ENCODE assay signal across 29 cellular contexts in genomic region chr16:59168715-59169114, GRCh38.
"Had no signal": no experiment of that assay in that cellular context is flagged by ENCODE, and none has a peak within 500 bp of the region (broad histone marks: within the 10 kb centered on the region; RNA-seq: fewer than 3 reads in every experiment).

No MANE protein-coding gene starts in this region.

- H3K9me3 Mint-ChIP-seq: mesothelial cell of epicardium, neural crest cell had no signal

- H3K27ac ChIP-seq: esophagus squamous epithelium, neutrophil, pancreas, right atrium auricular region, suprapubic skin, thyroid gland, vagina had no signal

- H3K4me1 Mint-ChIP-seq: memory B cell; mesothelial cell of epicardium; naive B cell; stimulated activated naive CD8-positive, alpha-beta T cell treated with anti-CD3 and anti-CD28 coated beads, Interleukin-15, amount 100 ng/mL, for 72 hours had no signal

- H3K27me3 ChIP-seq: esophagus squamous epithelium, neutrophil, right atrium auricular region, suprapubic skin, thyroid gland, vagina had no signal

- H3K4me2 ChIP-seq: smooth muscle cell had no signal

- H3K27ac Mint-ChIP-seq: effector memory CD8-positive, alpha-beta T cell; memory B cell; mesothelial cell of epicardium; naive B cell; natural killer cell treated with Interleukin-12 subunit alpha and Interleukin-12 subunit beta and Interleukin-15 and Interleukin-18, amount 100 ng/mL, for 72 hours had no signal

- H3K27me3 Mint-ChIP-seq: effector memory CD8-positive, alpha-beta T cell; memory B cell; naive B cell; stimulated activated naive CD8-positive, alpha-beta T cell treated with anti-CD3 and anti-CD28 coated beads, Interleukin-15, amount 100 ng/mL, for 72 hours had no signal

- DNase-seq: cortex of kidney; effector memory CD8-positive, alpha-beta T cell; erythroblast; esophagus squamous epithelium; hypothalamus; kidney; mucosa of descending colon; naive B cell; pancreas; stimulated activated CD4-positive, alpha-beta T cell treated with anti-CD3 and anti-CD28 coated beads, Interleukin-12 subunit alpha, Interleukin-12 subunit beta, amount 100 ng/mL, for 4 hours; stimulated activated CD4-positive, alpha-beta T cell treated with anti-CD3 and anti-CD28 coated beads, Interleukin-1b, Interleukin-23, amount 100 ng/mL, for 48 hours; stimulated activated CD4-positive, alpha-beta T cell treated with anti-CD3 and anti-CD28 coated beads, Interleukin-4, amount 100 ng/mL, for 1 hour; stimulated activated CD8-positive, alpha-beta memory T cell treated with anti-CD3 and anti-CD28 coated beads, Interleukin-4, amount 100 ng/mL, for 48 hours; stimulated activated naive CD4-positive, alpha-beta T cell; stimulated activated naive CD8-positive, alpha-beta T cell treated with anti-CD3 and anti-CD28 coated beads, Interleukin-15, amount 100 ng/mL, for 72 hours; thyroid gland; trophoblast cell had no signal

- H3K4me3 Mint-ChIP-seq: effector memory CD8-positive, alpha-beta T cell; memory B cell; mesothelial cell of epicardium; naive B cell; natural killer cell treated with Interleukin-12 subunit alpha and Interleukin-12 subunit beta and Interleukin-15 and Interleukin-18, amount 100 ng/mL, for 72 hours; neural crest cell; stimulated activated naive CD8-positive, alpha-beta T cell treated with anti-CD3 and anti-CD28 coated beads, Interleukin-15, amount 100 ng/mL, for 72 hours had no signal

- H3K36me3 Mint-ChIP-seq: memory B cell; mesothelial cell of epicardium; naive B cell; natural killer cell treated with Interleukin-12 subunit alpha and Interleukin-12 subunit beta and Interleukin-15 and Interleukin-18, amount 100 ng/mL, for 72 hours had no signal

- H3K4me3 ChIP-seq: esophagus squamous epithelium, lung, mucosa of descending colon, pancreas, right atrium auricular region, smooth muscle cell, suprapubic skin, thyroid gland, vagina had no signal

- H3K9me3 ChIP-seq: esophagus squamous epithelium, neutrophil, pancreas, right atrium auricular region, suprapubic skin, thyroid gland, vagina had no signal

- H3K36me3 ChIP-seq: esophagus squamous epithelium, neutrophil, pancreas, right atrium auricular region, suprapubic skin, thyroid gland, vagina had no signal

- H3K4me1 ChIP-seq: esophagus squamous epithelium, pancreas, right atrium auricular region, suprapubic skin, thyroid gland, vagina had no signal

- ATAC-seq: effector memory CD8-positive, alpha-beta T cell; left lobe of liver; mucosa of descending colon; natural killer cell treated with Interleukin-12 subunit alpha and Interleukin-12 subunit beta and Interleukin-15 and Interleukin-18, amount 100 ng/mL, for 72 hours; pancreas; sciatic nerve; stimulated activated naive CD8-positive, alpha-beta T cell treated with anti-CD3 and anti-CD28 coated beads, Interleukin-15, amount 100 ng/mL, for 72 hours had no signal
